ENCODE assay signal across 15 cellular contexts in genomic region chr17:69715656-69716055, GRCh38.
DNase-seq lines count a peak whose midpoint lies in the region; ATAC-seq and TF ChIP-seq lines count a peak whose summit lies in the region.
"Had no signal": no experiment of that assay in that cellular context is flagged by ENCODE, and none has a peak within 500 bp of the region (broad histone marks: within the 10 kb centered on the region; RNA-seq: fewer than 3 reads in every experiment).

No MANE protein-coding gene starts in this region.

- TF ChIP-seq POLR2A in vagina (IDR thresholded peaks at IDR 0.05) (no peak), body of pancreas (IDR thresholded peaks at IDR 0.05) (no peak)

- CTCF ChIA-PET in activated naive CD4-positive, alpha-beta T cell treated with anti-CD3 and anti-CD28 coated beads for 36 hours (lab: Charles Lee) = no interaction called here

- H3K4me1 Mint-ChIP-seq in activated naive CD4-positive, alpha-beta T cell treated with anti-CD3 and anti-CD28 coated beads for 36 hours (ENCODE audit: low read depth) = no peaks in the 10 kb centered on the region
- peaks cover 5% of the 10 kb centered on the region for H3K4me1 Mint-ChIP-seq in activated T-helper 17 cell treated with anti-CD3 and anti-CD28 coated beads, Interleukin-2, amount 50 U/mL, for 72 hours
- peaks cover 44% of the 10 kb centered on the region for H3K4me1 Mint-ChIP-seq in nephron progenitor cell
- H3K4me1 Mint-ChIP-seq: B cell had no signal

- DNase-seq in activated naive CD4-positive, alpha-beta T cell treated with anti-CD3 and anti-CD28 coated beads, Interleukin-2, amount 50 U/mL, for 72 hours (ENCODE audit: low spot score in 2 of 2) = no peak
- no peak for DNase-seq in activated naive CD4-positive, alpha-beta T cell treated with anti-CD3 and anti-CD28 coated beads for 36 hours
- DNase-seq in nephron progenitor cell = no peak
- no peak for DNase-seq in vagina (ENCODE audit: extremely low spot score in 2 of 2)
- DNase-seq in body of pancreas = no peak
- DNase-seq: C1 segment of cervical spinal cord; Calu3; CD4-positive, alpha-beta T cell; DMS 273 treated with DMSO at 0.1 percent for 48 hours; HCEC 1CT; HFFc6 had no signal

- H3K36me3 Mint-ChIP-seq in activated naive CD4-positive, alpha-beta T cell treated with anti-CD3 and anti-CD28 coated beads, Interleukin-2, amount 50 U/mL, for 72 hours = no peaks in the 10 kb centered on the region
- no peaks in the 10 kb centered on the region for H3K36me3 Mint-ChIP-seq in activated naive CD4-positive, alpha-beta T cell treated with anti-CD3 and anti-CD28 coated beads for 36 hours (ENCODE audit: low read depth)
- H3K36me3 Mint-ChIP-seq in activated T-helper 17 cell treated with anti-CD3 and anti-CD28 coated beads, Interleukin-2, amount 50 U/mL, for 72 hours (ENCODE audit: low read depth) = no peaks in the 10 kb centered on the region
- H3K36me3 Mint-ChIP-seq in nephron progenitor cell (ENCODE audit: low read depth) = no peaks in the 10 kb centered on the region

- peaks cover 0 to 15% of the 10 kb centered on the region in 2 donors for H3K9me3 Mint-ChIP-seq in activated naive CD4-positive, alpha-beta T cell treated with anti-CD3 and anti-CD28 coated beads, Interleukin-2, amount 50 U/mL, for 72 hours
- H3K9me3 Mint-ChIP-seq in activated naive CD4-positive, alpha-beta T cell treated with anti-CD3 and anti-CD28 coated beads for 36 hours = peaks cover 3% of the 10 kb centered on the region
- peaks cover 4% of the 10 kb centered on the region for H3K9me3 Mint-ChIP-seq in activated T-helper 17 cell treated with anti-CD3 and anti-CD28 coated beads, Interleukin-2, amount 50 U/mL, for 72 hours
- H3K9me3 Mint-ChIP-seq in nephron progenitor cell = no peaks in the 10 kb centered on the region
- H3K9me3 Mint-ChIP-seq: CD4-positive, alpha-beta T cell; HFFc6 had no signal

- H3K9me3 ChIP-seq in vagina (no peaks in the 10 kb centered on the region), body of pancreas (no peaks in the 10 kb centered on the region)

- peak overlapping the region in 1 of 2 donors; percentile 55 for H3K27ac Mint-ChIP-seq in activated naive CD4-positive, alpha-beta T cell treated with anti-CD3 and anti-CD28 coated beads, Interleukin-2, amount 50 U/mL, for 72 hours
- H3K27ac Mint-ChIP-seq in activated naive CD4-positive, alpha-beta T cell treated with anti-CD3 and anti-CD28 coated beads for 36 hours = no peak overlapping the region
- H3K27ac Mint-ChIP-seq in activated T-helper 17 cell treated with anti-CD3 and anti-CD28 coated beads, Interleukin-2, amount 50 U/mL, for 72 hours = no peak overlapping the region
- peak overlapping the region; percentile 21 for H3K27ac Mint-ChIP-seq in nephron progenitor cell
- H3K27ac Mint-ChIP-seq: B cell; CD4-positive, alpha-beta T cell had no signal

- H3K4me1 ChIP-seq in vagina = peaks cover 11% of the 10 kb centered on the region
- peaks cover 16% of the 10 kb centered on the region for H3K4me1 ChIP-seq in body of pancreas

- no peaks in the 10 kb centered on the region for H3K27me3 Mint-ChIP-seq in activated naive CD4-positive, alpha-beta T cell treated with anti-CD3 and anti-CD28 coated beads for 36 hours (ENCODE audit: low read depth)
- H3K27me3 Mint-ChIP-seq in activated T-helper 17 cell treated with anti-CD3 and anti-CD28 coated beads, Interleukin-2, amount 50 U/mL, for 72 hours = peaks cover 8% of the 10 kb centered on the region
- H3K27me3 Mint-ChIP-seq in nephron progenitor cell (ENCODE audit: low read depth, poor library complexity) = peaks cover 8% of the 10 kb centered on the region
- H3K27me3 Mint-ChIP-seq: B cell; CD4-positive, alpha-beta T cell had no signal

- H3K27me3 ChIP-seq in vagina (no peaks in the 10 kb centered on the region), body of pancreas (no peaks in the 10 kb centered on the region)

- H3K4me3 Mint-ChIP-seq in activated naive CD4-positive, alpha-beta T cell treated with anti-CD3 and anti-CD28 coated beads for 36 hours = no peak overlapping the region
- H3K4me3 Mint-ChIP-seq in activated T-helper 17 cell treated with anti-CD3 and anti-CD28 coated beads, Interleukin-2, amount 50 U/mL, for 72 hours = no peak overlapping the region
- no peak overlapping the region for H3K4me3 Mint-ChIP-seq in nephron progenitor cell
- H3K4me3 Mint-ChIP-seq: B cell; CD4-positive, alpha-beta T cell; HFFc6 had no signal

- H3K4me3 ChIP-seq in vagina (no peak overlapping the region), body of pancreas (no peak overlapping the region)

- intact Hi-C loops in activated naive CD4-positive, alpha-beta T cell treated with anti-CD3 and anti-CD28 coated beads for 36 hours (cut with micrococcal nuclease) = no loop called here
- intact Hi-C loops in vagina (cut with DNase I) (no loop called here), body of pancreas (cut with DNase I) (no loop called here)

- ATAC-seq in activated naive CD4-positive, alpha-beta T cell treated with anti-CD3 and anti-CD28 coated beads, Interleukin-2, amount 50 U/mL, for 72 hours = peak; percentile 50 to 71
- peak; percentile 60 for ATAC-seq in activated T-helper 17 cell treated with anti-CD3 and anti-CD28 coated beads, Interleukin-2, amount 50 U/mL, for 72 hours (replicated peaks)
- ATAC-seq in HG03460 (IDR thresholded peaks at IDR 0.05; ENCODE audit: unreplicated experiment) = no peak
- ATAC-seq in body of pancreas = no peak

- no peaks in the 10 kb centered on the region for H3K36me3 ChIP-seq in vagina
- H3K36me3 ChIP-seq in body of pancreas (replicated peaks in 1 of 2; ENCODE audit: insufficient read depth in 1 of 2, low read depth in 2 of 2) = no peaks in the 10 kb centered on the region

- WGBS in body of pancreas, 2 donors = 86 to 96% methylated on average over 4 of the region's 4 CpGs

- H3K27ac ChIP-seq in vagina = peak overlapping the region; percentile 25
- H3K27ac ChIP-seq in body of pancreas = no peak overlapping the region
- H3K27ac ChIP-seq: HL-60 had no signal

- TF ChIP-seq CTCF in nephron progenitor cell (IDR thresholded peaks at IDR 0.05) (no peak), vagina (IDR thresholded peaks at IDR 0.05) (no peak), body of pancreas (IDR thresholded peaks at IDR 0.05) (no peak)

Comparison
In these comparisons a context has a peak if more than half of its experiments do, and no peak if none do; other contexts are left out.
1. ATAC-seq: peak in activated naive CD4-positive, alpha-beta T cell treated with anti-CD3 and anti-CD28 coated beads, Interleukin-2, amount 50 U/mL, for 72 hours (2 of 2) and activated T-helper 17 cell treated with anti-CD3 and anti-CD28 coated beads, Interleukin-2, amount 50 U/mL, for 72 hours (single experiment); none in HG03460 (single experiment) and body of pancreas (single experiment).